11 cellular contexts compared by ENCODE assay signal in genomic region chr1:234433563-234434285, GRCh38. TPM values are rescaled to one million over a fixed set of nuclear protein-coding genes. Genes with fewer than 3 reads are reported as not detected.
DNase-seq lines count a peak whose midpoint lies in the region; ATAC-seq lines count a peak whose summit lies in the region.
"Had no signal": no experiment of that assay in that cellular context is flagged by ENCODE, and none has a peak within 500 bp of the region (broad histone marks: within the 10 kb centered on the region; RNA-seq: fewer than 3 reads in every experiment).

No MANE protein-coding gene starts in this region.

- ATAC-seq in HG02870 (IDR thresholded peaks at IDR 0.05; ENCODE audit: unreplicated experiment): peak; percentile 74

- H3K9me3 ChIP-seq in adipocyte (ENCODE audit: control insufficient read depth, low read length): peaks cover 3% of the 10 kb centered on the region
- H3K9me3 ChIP-seq in skeletal muscle satellite cell (replicated peaks; ENCODE audit: low read length): no peaks in the 10 kb centered on the region

- DNase-seq in NCI-H82 (lab: John Stamatoyannopoulos, UW) (peak; percentile 4), NCI-H82 treated with DMSO at 0.1 percent for 48 hours (lab: John Stamatoyannopoulos, UW; ENCODE audit: unreplicated experiment) (no peak), adipocyte (ENCODE audit: low read depth) (peak; percentile 52), posterior cingulate gyrus (no peak), HuH-7.5 (ENCODE audit: low spot score) (no peak), mucosa of gallbladder (ENCODE audit: low spot score) (no peak)
- DNase-seq: activated CD4-positive, CD25-positive, alpha-beta regulatory T cell treated with anti-CD3 and anti-CD28 coated beads, Interleukin-2, amount 50 U/mL, for 72 hours; NCI-H446 had no signal

- H3K4me1 ChIP-seq in adipocyte (ENCODE audit: control insufficient read depth, insufficient read depth, low read length) (peaks cover 3% of the 10 kb centered on the region), skeletal muscle satellite cell (ENCODE audit: control insufficient read depth, insufficient read depth, low read length) (peaks cover 16% of the 10 kb centered on the region)

- H3K4me2 ChIP-seq in skeletal muscle satellite cell (ENCODE audit: low read length): peak overlapping the region; percentile 32

- H3K27me3 ChIP-seq in adipocyte (replicated peaks; ENCODE audit: control insufficient read depth, insufficient read depth, low read length) (no peaks in the 10 kb centered on the region), skeletal muscle satellite cell (ENCODE audit: control insufficient read depth, insufficient read depth, low read length) (no peaks in the 10 kb centered on the region)

- H3K4me3 ChIP-seq in adipocyte (ENCODE audit: low read length) (no peak overlapping the region), skeletal muscle satellite cell (ENCODE audit: low read length) (no peak overlapping the region)
- H3K4me3 ChIP-seq: coronary artery had no signal

- intact Hi-C loops in posterior cingulate gyrus (cut with DNase I): no loop called here

- H3K9ac ChIP-seq in adipocyte (ENCODE audit: low read length) (no peak overlapping the region), skeletal muscle satellite cell (ENCODE audit: low read depth, low read length) (no peak overlapping the region)

- H3K36me3 ChIP-seq in adipocyte (ENCODE audit: control insufficient read depth, insufficient read depth, low read length, severe bottlenecking): peaks cover 41% of the 10 kb centered on the region
- peaks cover 24% of the 10 kb centered on the region for H3K36me3 ChIP-seq in skeletal muscle satellite cell (ENCODE audit: insufficient read depth, low read length)

RNA-seq across cellular contexts. Expression of gene TARBP1, which starts 45.3 kb away (rescaled TPM):
- 13.8 and 18.3 TPM in 2 replicates for total RNA-seq in skeletal muscle satellite cell (2012; rRNA removed)
- 22.0 TPM for total RNA-seq in mucosa of gallbladder

Comparison
In these comparisons a context has a peak if more than half of its experiments do, and no peak if none do; other contexts are left out.
1. DNase-seq: peak in NCI-H82 (single experiment) and adipocyte (single experiment); none in NCI-H82 treated with DMSO at 0.1 percent for 48 hours (single experiment), posterior cingulate gyrus (0 of 10), HuH-7.5 (single experiment) and mucosa of gallbladder (single experiment).